Comparison of ENCODE assay signal across 8 cellular contexts in the genomic region with DNA sequence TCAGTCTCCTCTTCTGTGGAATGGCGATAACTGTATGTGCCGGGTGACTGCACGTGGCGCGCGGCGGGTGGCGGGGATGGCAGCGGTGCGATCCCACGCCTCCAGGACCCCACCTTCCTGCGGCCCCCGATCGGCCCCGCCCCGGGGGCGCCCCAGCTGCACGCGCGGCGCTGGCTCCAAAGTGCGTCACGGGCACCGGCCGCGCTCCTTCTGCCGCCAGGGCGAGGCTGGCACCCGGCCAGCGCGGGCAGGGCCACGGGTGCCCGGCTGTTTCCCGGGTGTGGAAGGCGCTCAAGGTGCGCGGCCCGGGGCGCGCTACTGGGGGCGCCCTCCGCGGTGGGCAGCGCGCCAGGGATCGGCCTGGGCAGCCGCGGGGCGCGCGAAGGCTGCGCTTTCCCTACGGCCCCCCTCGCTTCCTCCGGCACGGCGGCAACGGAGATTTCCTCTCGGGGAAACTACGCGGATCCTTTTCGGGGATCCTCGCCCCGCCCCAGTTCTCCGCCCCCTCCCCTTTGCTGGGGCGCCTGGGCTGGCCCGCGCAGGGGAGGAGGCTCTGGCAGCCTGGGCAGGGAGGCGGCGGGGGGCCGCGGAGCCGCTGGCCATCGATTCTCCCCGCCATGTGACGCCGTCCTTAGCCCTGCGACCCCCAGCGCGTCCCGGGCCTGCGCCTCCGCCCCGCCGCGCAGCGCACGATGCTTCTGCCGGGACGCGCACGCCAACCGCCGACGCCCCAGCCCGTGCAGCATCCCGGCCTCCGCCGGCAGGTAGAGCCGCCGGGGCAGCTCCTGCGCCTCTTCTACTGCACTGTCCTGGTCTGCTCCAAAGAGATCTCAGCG. TPM values are rescaled to one million over a fixed set of nuclear protein-coding genes. Genes with fewer than 3 reads are reported as not detected.
DNase-seq lines count a peak whose midpoint lies in the region; ATAC-seq and TF ChIP-seq lines count a peak whose summit lies in the region.

A gene with protein sequence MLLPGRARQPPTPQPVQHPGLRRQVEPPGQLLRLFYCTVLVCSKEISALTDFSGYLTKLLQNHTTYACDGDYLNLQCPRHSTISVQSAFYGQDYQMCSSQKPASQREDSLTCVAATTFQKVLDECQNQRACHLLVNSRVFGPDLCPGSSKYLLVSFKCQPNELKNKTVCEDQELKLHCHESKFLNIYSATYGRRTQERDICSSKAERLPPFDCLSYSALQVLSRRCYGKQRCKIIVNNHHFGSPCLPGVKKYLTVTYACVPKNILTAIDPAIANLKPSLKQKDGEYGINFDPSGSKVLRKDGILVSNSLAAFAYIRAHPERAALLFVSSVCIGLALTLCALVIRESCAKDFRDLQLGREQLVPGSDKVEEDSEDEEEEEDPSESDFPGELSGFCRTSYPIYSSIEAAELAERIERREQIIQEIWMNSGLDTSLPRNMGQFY (plus strand): TSS at position 545 of the 836 bp plus-strand sequence. CDS start 148 bp downstream, at position 693.

- peaks cover 7 to 11% of the 10 kb centered on the region in 2 donors for H3K4me1 ChIP-seq in lung (ENCODE audit: control insufficient read depth in 2 of 2, insufficient read depth in 2 of 2, low read length in 2 of 2)

- peak; percentile 65 for ATAC-seq in lung (ENCODE audit: insufficient read depth, low FRiP score)

- DNase-seq in C1 segment of cervical spinal cord (lab: John Stamatoyannopoulos, UW) = peak in 9 of 14 donors; percentile 41 to 87 (median 72)
- peak; percentile 5 for DNase-seq in NCI-H146 treated with DMSO at 0.1 percent for 48 hours (lab: John Stamatoyannopoulos, UW; ENCODE audit: unreplicated experiment)
- peak; percentile 88 for DNase-seq in activated CD8-positive, alpha-beta memory T cell treated with anti-CD3 and anti-CD28 coated beads for 24 hours
- DNase-seq in effector CD4-positive, alpha-beta T cell = peak; percentile 67
- peak; percentile 68 for DNase-seq in lung (ENCODE audit: low spot score)
- DNase-seq in stimulated activated CD4-positive, alpha-beta T cell treated with anti-CD3 and anti-CD28 coated beads, Interleukin-4, amount 100 ng/mL, for 48 hours (ENCODE audit: low read depth in 2 of 2) = peak; percentile 49 to 57
- no peak for DNase-seq in HPDE6-E6E7 (ENCODE audit: extremely low spot score)
- no peak for DNase-seq in NK-92 treated with Interleukin-12 subunit alpha and Interleukin-12 subunit beta, amount 100 ng/mL, for 24 hours (lab: John Stamatoyannopoulos, UW)

- TF ChIP-seq CTCF in lung (IDR thresholded peaks at IDR 0.05; ENCODE audit: control extremely low read depth, extremely low read depth) = no peak

- 0 to 1% methylated on average over 77 to 103 of the region's 103 CpGs for whole genome bisulfite sequencing in lung, 2 donors

- H3K36me3 ChIP-seq in lung (ENCODE audit: control insufficient read depth in 2 of 2, insufficient read depth in 2 of 2, low read length in 2 of 2) = peaks cover 0 to 5% of the 10 kb centered on the region in 2 donors

- no peaks in the 10 kb centered on the region for H3K9me3 ChIP-seq in lung (ENCODE audit: control insufficient read depth in 2 of 2, insufficient read depth in 1 of 2, low read length in 1 of 2)

- no peaks in the 10 kb centered on the region for H3K27me3 ChIP-seq in lung (ENCODE audit: control insufficient read depth, insufficient read depth)

- H3K27ac ChIP-seq in lung (ENCODE audit: low read depth in 1 of 2, low read length in 1 of 2) = peak within 1 kb of the TSS; percentile 98 to 99

- peak within 1 kb of the TSS; percentile 88 for H3K4me3 ChIP-seq in lung

RNA-seq across cellular contexts. Expression of the gene that starts here (rescaled TPM):
- total RNA-seq in lung = 10 to 100 TPM; 13.9 to 59.0 TPM
- 10 to 100 TPM; 44.5 to 52.7 TPM for polyA plus RNA-seq in lung

Comparison
In these comparisons a context has a peak if more than half of its experiments do, and no peak if none do; other contexts are left out.
1. DNase-seq: peak in C1 segment of cervical spinal cord (9 of 14), NCI-H146 treated with DMSO at 0.1 percent for 48 hours (single experiment), activated CD8-positive, alpha-beta memory T cell treated with anti-CD3 and anti-CD28 coated beads for 24 hours (single experiment), effector CD4-positive, alpha-beta T cell (single experiment), lung (single experiment) and stimulated activated CD4-positive, alpha-beta T cell treated with anti-CD3 and anti-CD28 coated beads, Interleukin-4, amount 100 ng/mL, for 48 hours (2 of 2); none in HPDE6-E6E7 (single experiment) and NK-92 treated with Interleukin-12 subunit alpha and Interleukin-12 subunit beta, amount 100 ng/mL, for 24 hours (single experiment).